10 cellular contexts compared by ENCODE assay signal in the genomic region with DNA sequence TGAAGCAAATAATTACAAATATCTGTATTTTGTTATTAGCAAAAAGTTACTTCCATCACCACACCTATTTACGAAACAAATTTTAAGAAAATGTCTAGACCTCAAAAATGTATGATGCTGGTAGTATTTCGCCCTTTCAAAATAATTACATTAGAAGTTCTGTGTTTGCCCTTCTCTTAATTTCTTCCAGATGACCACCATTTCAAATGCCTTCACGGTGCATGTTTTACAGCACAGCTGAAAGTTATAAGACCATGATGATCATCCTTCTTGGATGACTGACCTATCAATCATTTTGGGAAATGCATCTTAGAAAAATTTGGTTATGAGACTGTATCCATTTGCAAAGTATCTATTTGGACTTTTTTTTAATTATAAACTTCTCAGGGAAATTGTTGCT.
"Had no signal": no experiment of that assay in that cellular context is flagged by ENCODE, and none has a peak within 500 bp of the region (broad histone marks: within the 10 kb centered on the region; RNA-seq: fewer than 3 reads in every experiment).

No MANE protein-coding gene starts in this region.

- H3K27ac Mint-ChIP-seq: HFFc6, IgD-negative memory B cell had no signal

- H3K9me3 Mint-ChIP-seq: HFFc6 had no signal

- H3K4me3 Mint-ChIP-seq: HFFc6, IgD-negative memory B cell had no signal

- ATAC-seq: HCT116, HepG2 had no signal

- H3K27me3 Mint-ChIP-seq: IgD-negative memory B cell had no signal

- DNase-seq: GM23248, GOT3, H7, HFFc6, KBM-7 had no signal

- H3K4me1 ChIP-seq: HAP-1 had no signal

- H3K9ac ChIP-seq: GM23248 had no signal

- H3K9me3 ChIP-seq: HAP-1 had no signal

- H3K27ac ChIP-seq: GM23248, HL-60 had no signal

- H3K36me3 Mint-ChIP-seq: IgD-negative memory B cell had no signal

- H3K4me3 ChIP-seq: GM23248, HAP-1 had no signal

- H3K4me1 Mint-ChIP-seq: IgD-negative memory B cell had no signal

- H3K36me3 ChIP-seq: HAP-1 had no signal

- H2AFZ ChIP-seq: GM23248 had no signal
